ENCODE assay signal across 23 cellular contexts in the genomic region with DNA sequence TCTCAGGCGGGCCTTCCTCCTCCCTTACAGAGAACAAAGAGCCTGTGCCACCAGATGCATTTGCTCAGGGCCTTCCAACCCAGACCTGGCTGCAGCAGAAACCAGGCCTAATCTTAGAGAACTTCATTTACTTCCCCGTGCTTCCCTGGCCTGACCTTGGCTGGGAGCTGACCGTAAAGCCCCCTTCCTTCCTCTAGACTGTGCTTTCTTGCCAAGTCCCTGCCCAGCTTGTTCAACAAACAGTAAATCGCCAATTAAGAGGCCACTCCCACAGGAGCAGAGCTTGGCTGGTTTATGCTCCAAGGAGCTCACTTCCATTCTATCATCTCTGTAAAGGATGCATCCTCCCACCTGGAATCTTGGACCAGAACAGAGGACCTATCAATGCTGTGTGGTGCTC.
DNase-seq lines count a peak whose midpoint lies in the region; ATAC-seq and TF ChIP-seq lines count a peak whose summit lies in the region.
"Had no signal": no experiment of that assay in that cellular context is flagged by ENCODE, and none has a peak within 500 bp of the region (broad histone marks: within the 10 kb centered on the region; RNA-seq: fewer than 3 reads in every experiment).

No MANE protein-coding gene starts in this region.

- WGBS in heart right ventricle, 2 donors = 51 to 67% methylated on average over 4 of the region's 4 CpGs

- H3K27me3 Mint-ChIP-seq in T-helper 17 cell = peaks cover 31% of the 10 kb centered on the region

- no peak overlapping the region for H3K27ac Mint-ChIP-seq in T-helper 17 cell
- H3K27ac Mint-ChIP-seq: activated CD4-positive, alpha-beta T cell treated with anti-CD3 and anti-CD28 coated beads for 36 hours; activated naive CD8-positive, alpha-beta T cell treated with anti-CD3 and anti-CD28 coated beads, Interleukin-2, amount 10 ng/mL, durations not matched to agents 7 days and 5 days; activated T-helper 1 cell treated with anti-CD3 and anti-CD28 coated beads, Interleukin-12 subunit alpha, Interleukin-12 subunit beta, Interleukin-2, Interleukin-4 antibody, amounts not matched to agents 30 ng/mL and 10 ng/mL and 1 ng/mL, durations not matched to agents 14 hours and 24 hours and 36 hours; CD4-positive, CD25-positive, alpha-beta regulatory T cell; stimulated activated memory B cell treated with anti-CD40 and anti-IgM and Interleukin-4, amounts not matched to agents 10 μg/mL and 1 μg/mL and 100 μg/mL, for 72 hours had no signal

- ATAC-seq in heart right ventricle (no peak), T-helper 17 cell (no peak)
- ATAC-seq: A549; activated CD4-positive, alpha-beta T cell treated with anti-CD3 and anti-CD28 coated beads for 36 hours; right cardiac atrium; stimulated activated memory B cell treated with anti-CD40 and anti-IgM and Interleukin-4, amounts not matched to agents 10 μg/mL and 1 μg/mL and 100 μg/mL, for 72 hours had no signal

- CTCF ChIA-PET in HEK293T (lab: Yijun Ruan, JAX) = interaction anchor here (0.6 to 1.0 kb wide), 4 partner anchors 11 to 37 kb away, joined by 3 to 4 read pairs (median 3); no protein-coding TSS in a partner anchor

- H3K27ac ChIP-seq in cardiac muscle cell (peak overlapping the region; percentile 71), heart right ventricle (no peak overlapping the region)
- H3K27ac ChIP-seq: A549, neutrophil, tibial nerve had no signal

- no peak overlapping the region for H3K4me3 Mint-ChIP-seq in T-helper 17 cell
- H3K4me3 Mint-ChIP-seq: activated CD4-positive, alpha-beta T cell treated with anti-CD3 and anti-CD28 coated beads for 36 hours; activated naive CD8-positive, alpha-beta T cell treated with anti-CD3 and anti-CD28 coated beads, Interleukin-2, amount 10 ng/mL, durations not matched to agents 7 days and 5 days; activated T-helper 1 cell treated with anti-CD3 and anti-CD28 coated beads, Interleukin-12 subunit alpha, Interleukin-12 subunit beta, Interleukin-2, Interleukin-4 antibody, amounts not matched to agents 30 ng/mL and 10 ng/mL and 1 ng/mL, durations not matched to agents 14 hours and 24 hours and 36 hours; CD4-positive, CD25-positive, alpha-beta regulatory T cell; stimulated activated memory B cell treated with anti-CD40 and anti-IgM and Interleukin-4, amounts not matched to agents 10 μg/mL and 1 μg/mL and 100 μg/mL, for 72 hours had no signal

- H3K4me1 ChIP-seq in cardiac muscle cell (ENCODE audit: low read depth) (no peaks in the 10 kb centered on the region), heart right ventricle (peaks cover 0 to 33% (median 19%) of the 10 kb centered on the region in 9 donors)
- H3K4me1 ChIP-seq: A549 had no signal

- intact Hi-C loops in heart right ventricle (cut with DNase I) = loop anchor here in 9 of 10 donors (5.0 to 10.0 kb wide), 8 partner anchors 108 to 265 kb away; a partner anchor contains a TSS

- H3K36me3 ChIP-seq in cardiac muscle cell (no peaks in the 10 kb centered on the region), heart right ventricle (no peaks in the 10 kb centered on the region)
- H3K36me3 ChIP-seq: neutrophil, tibial nerve had no signal

- TF ChIP-seq CTCF in cardiac muscle cell (IDR thresholded peaks at IDR 0.05; ENCODE audit: low read depth, low read length) (no peak), heart right ventricle (IDR thresholded peaks at IDR 0.05) (no peak), fibroblast of pulmonary artery (IDR thresholded peaks at IDR 0.05; ENCODE audit: low read length, missing control alignments) (no peak)

- POLR2A ChIA-PET in HEK293T (lab: Yijun Ruan, JAX) = no interaction called here

- H3K9me3 ChIP-seq in cardiac muscle cell (ENCODE audit: low read depth) = no peaks in the 10 kb centered on the region
- H3K9me3 ChIP-seq in heart right ventricle = no peaks in the 10 kb centered on the region
- H3K9me3 ChIP-seq in T-helper 17 cell (ENCODE audit: control insufficient read depth, low read length, poor library complexity, severe bottlenecking) = no peaks in the 10 kb centered on the region
- H3K9me3 ChIP-seq: A549, neutrophil, SK-N-SH, tibial nerve had no signal

- no peak overlapping the region for H3K4me3 ChIP-seq in cardiac muscle cell
- H3K4me3 ChIP-seq in heart right ventricle = no peak overlapping the region
- no peak overlapping the region for H3K4me3 ChIP-seq in fibroblast of pulmonary artery (replicated peaks; ENCODE audit: low read depth, low read length)
- H3K4me3 ChIP-seq: A549, dorsolateral prefrontal cortex, tibial nerve had no signal

- H3K27me3 ChIP-seq in cardiac muscle cell (no peaks in the 10 kb centered on the region), heart right ventricle (peaks cover 0 to 6% (median 0%) of the 10 kb centered on the region in 7 donors)
- H3K27me3 ChIP-seq: tibial nerve had no signal

- DNase-seq in cardiac muscle cell (ENCODE audit: low read depth in 1 of 2, low spot score in 1 of 2) (peak in 1 of 2 donors; percentile 24), heart right ventricle (no peak), fibroblast of pulmonary artery (ENCODE audit: low read depth) (peak; percentile 7), retina (peak; percentile 67), HPDE6-E6E7 (ENCODE audit: extremely low spot score) (no peak), HuH-7.5 (ENCODE audit: low spot score) (no peak), T-helper 17 cell (no peak), HEK293T (ENCODE audit: extremely low spot score) (no peak)
- DNase-seq: activated CD4-positive, alpha-beta T cell treated with anti-CD3 and anti-CD28 coated beads for 36 hours; activated naive CD8-positive, alpha-beta T cell treated with anti-CD3 and anti-CD28 coated beads, Interleukin-2, amount 10 ng/mL, durations not matched to agents 7 days and 5 days; CD4-positive, CD25-positive, alpha-beta regulatory T cell; dorsolateral prefrontal cortex; erythroblast; HCEC 1CT; NCI-H1436; NK-92 treated with Interleukin-12 subunit alpha and Interleukin-12 subunit beta, amount 100 ng/mL, for 24 hours; right cardiac atrium; SK-N-SH had no signal

- H3K4me1 Mint-ChIP-seq in T-helper 17 cell = peaks cover 6% of the 10 kb centered on the region
- H3K4me1 Mint-ChIP-seq: activated CD4-positive, alpha-beta T cell treated with anti-CD3 and anti-CD28 coated beads for 36 hours; activated naive CD8-positive, alpha-beta T cell treated with anti-CD3 and anti-CD28 coated beads, Interleukin-2, amount 10 ng/mL, durations not matched to agents 7 days and 5 days; CD4-positive, CD25-positive, alpha-beta regulatory T cell; stimulated activated memory B cell treated with anti-CD40 and anti-IgM and Interleukin-4, amounts not matched to agents 10 μg/mL and 1 μg/mL and 100 μg/mL, for 72 hours had no signal

- no peaks in the 10 kb centered on the region for H3K36me3 Mint-ChIP-seq in T-helper 17 cell (ENCODE audit: low read depth)
- H3K36me3 Mint-ChIP-seq: activated naive CD8-positive, alpha-beta T cell treated with anti-CD3 and anti-CD28 coated beads, Interleukin-2, amount 10 ng/mL, durations not matched to agents 7 days and 5 days; CD4-positive, CD25-positive, alpha-beta regulatory T cell; stimulated activated memory B cell treated with anti-CD40 and anti-IgM and Interleukin-4, amounts not matched to agents 10 μg/mL and 1 μg/mL and 100 μg/mL, for 72 hours had no signal

TF ChIP-seq in HEK293T, 16 proteins besides CTCF, POLR2A, EP300 and RAD21:
- TF ChIP-seq NFRKB (IDR thresholded peaks at IDR 0.05) (no peak), ZNF384 (IDR thresholded peaks at IDR 0.05) (no peak)

Comparison
In these comparisons a context has a peak if more than half of its experiments do, and no peak if none do; other contexts are left out.
1. DNase-seq: peak in fibroblast of pulmonary artery (single experiment) and retina (single experiment); none in heart right ventricle (0 of 2), HPDE6-E6E7 (single experiment), HuH-7.5 (single experiment), T-helper 17 cell (0 of 3) and HEK293T (single experiment).